In the genomic region with DNA sequence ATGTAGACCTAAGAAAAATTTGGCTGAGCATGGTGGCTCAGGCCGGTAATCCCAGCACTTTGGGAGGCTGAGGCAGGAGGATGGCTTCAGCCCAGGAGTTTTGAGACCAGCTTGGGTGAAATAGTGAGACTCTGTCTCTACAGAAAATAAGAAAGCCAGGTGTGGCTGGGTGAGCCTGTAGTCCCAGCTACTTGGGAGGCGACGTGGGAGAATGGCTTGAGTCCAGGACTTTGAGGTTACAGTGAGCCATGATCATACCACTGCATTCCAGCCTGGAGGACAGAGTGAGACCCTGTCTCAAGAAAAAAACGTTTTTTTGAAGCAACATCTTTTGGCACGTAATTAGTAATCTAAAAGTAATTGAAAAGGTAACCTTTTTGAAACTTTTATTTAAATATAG, we compare ENCODE assay signal across 19 cellular contexts.
DNase-seq lines count a peak whose midpoint lies in the region; ATAC-seq and TF ChIP-seq lines count a peak whose summit lies in the region.
"Had no signal": no experiment of that assay in that cellular context is flagged by ENCODE, and none has a peak within 500 bp of the region (broad histone marks: within the 10 kb centered on the region; RNA-seq: fewer than 3 reads in every experiment).

No MANE protein-coding gene starts in this region.

- H3K4me2 ChIP-seq in IMR-90 (ENCODE audit: low read depth, low read length), result no peak overlapping the region

- H4K5ac ChIP-seq in IMR-90 (ENCODE audit: low read depth, low read length), result no peak overlapping the region

- no CpG with 5 or more reads among the region's 5 CpGs for WGBS in IMR-90 (ENCODE audit: extremely low coverage in 2 of 2, insufficient read length in 1 of 2), 2 experiments

- H3K56ac ChIP-seq in IMR-90 (ENCODE audit: extremely low read depth, insufficient read depth, low read length), result no peak overlapping the region

- 0 out of 4 replicates have a peak overlapping the region, but pooled peaks of 1 of the 2 experiments have one; percentile 0 for H4K8ac ChIP-seq in IMR-90 (ENCODE audit: low read depth in 2 of 2, low read length in 2 of 2)

- H3K18ac ChIP-seq in IMR-90 (ENCODE audit: low read depth, low read length), result no peak overlapping the region

- H3K9me1 ChIP-seq in IMR-90 (ENCODE audit: insufficient read depth, low read length), result peaks cover 2% of the 10 kb centered on the region; the same call in 1 of the 2 replicates

- H3K23ac ChIP-seq in IMR-90 (ENCODE audit: low read depth, low read length), result no peak overlapping the region

- in situ Hi-C loops in IMR-90 (cut with MboI; ENCODE audit: low sequenced_read_pairs), result no loop called here

- no peak overlapping the region for H2BK20ac ChIP-seq in IMR-90 (ENCODE audit: low read depth, low read length)

- no peak for TF ChIP-seq RAD21 in IMR-90 (IDR thresholded peaks at IDR 0.05; ENCODE audit: low read length)

- H3K4me3 ChIP-seq in IMR-90 (ENCODE audit: insufficient read depth, low read depth, low read length) (no peak overlapping the region), ascending aorta (peak overlapping the region; percentile 3 to 12), thoracic aorta (no peak overlapping the region)
- H3K4me3 ChIP-seq: tibial nerve had no signal

- peak; percentile 56 for DNase-seq in IMR-90
- no peak for DNase-seq in ascending aorta (ENCODE audit: low spot score in 2 of 2)
- peak; percentile 81 for DNase-seq in glomerular visceral epithelial cell (ENCODE audit: extremely low spot score)
- DNase-seq in thoracic aorta (ENCODE audit: low spot score), result no peak
- no peak for DNase-seq in NCI-H128 (lab: John Stamatoyannopoulos, UW; ENCODE audit: unreplicated experiment)
- no peak for DNase-seq in stimulated activated naive CD8-positive, alpha-beta T cell treated with anti-CD3 and anti-CD28 coated beads, Interleukin-15, Interleukin-2, amounts not matched to agents 100 U/mL and 50 U/mL, for 24 hours
- DNase-seq in cerebellar cortex (ENCODE audit: low spot score), result no peak
- DNase-seq: activated CD4-positive, alpha-beta memory T cell treated with anti-CD3 and anti-CD28 coated beads, Interleukin-2, amount 10 ng/mL, durations not matched to agents 7 days and 5 days; activated naive CD8-positive, alpha-beta T cell treated with anti-CD3 and anti-CD28 coated beads, Interleukin-2, amount 10 ng/mL, durations not matched to agents 7 days and 5 days; activated T-cell treated with anti-CD3 and anti-CD28 coated beads, Interleukin-2, amount 50 U/mL, for 4 hours; H9; NCI-H1048; NCI-H748 treated with DMSO at 0.1 percent for 48 hours; stimulated activated CD4-positive, alpha-beta T cell treated with anti-CD3 and anti-CD28 coated beads, Interleukin-4, amount 100 ng/mL, for 1 hour; stimulated activated CD8-positive, alpha-beta memory T cell treated with anti-CD3 and anti-CD28 coated beads, Interleukin-4, amount 100 ng/mL, for 48 hours; WERI-Rb-1 had no signal

- H3K14ac ChIP-seq in IMR-90 (replicated peaks; ENCODE audit: low read depth, low read length), result peak overlapping the region; percentile 42

- peaks cover 20 to 46% of the 10 kb centered on the region in 2 experiments for H3K79me1 ChIP-seq in IMR-90 (ENCODE audit: low read depth in 1 of 2, low read length in 2 of 2)

- no peak overlapping the region for H2AK5ac ChIP-seq in IMR-90 (ENCODE audit: low read depth, low read length)

- intact Hi-C loops in IMR-90 (cut with micrococcal nuclease) (loop anchor here (5.0 kb wide), 2 partner anchors 42 to 67 kb away; no protein-coding TSS in a partner anchor), ascending aorta (cut with DNase I) (loop anchor here (2.0 to 5.0 kb wide), 3 partner anchors 42 to 71 kb away; a partner anchor contains a TSS)

- peak overlapping the region; percentile 21 for H2BK5ac ChIP-seq in IMR-90 (ENCODE audit: low read depth, low read length, poor library complexity, severe bottlenecking)

- no peak overlapping the region for H3K9ac ChIP-seq in IMR-90 (ENCODE audit: low read depth, low read length)

- H2BK15ac ChIP-seq in IMR-90 (ENCODE audit: low read depth, low read length), result no peak overlapping the region

- TF ChIP-seq POLR2A in IMR-90 (IDR thresholded peaks at IDR 0.05; ENCODE audit: low read depth, low read length), result no peak

- H3K27me3 ChIP-seq in IMR-90 (ENCODE audit: control insufficient read depth, insufficient read depth, low read length) (no peaks in the 10 kb centered on the region), ascending aorta (no peaks in the 10 kb centered on the region), thoracic aorta (replicated peaks; ENCODE audit: insufficient read depth) (no peaks in the 10 kb centered on the region)
- H3K27me3 ChIP-seq: tibial nerve had no signal

- dilution Hi-C loops in IMR-90 (cut with HindIII; ENCODE audit: low sequenced_read_pairs, unreplicated experiment), result no loop called here

- no peak overlapping the region for H4K91ac ChIP-seq in IMR-90 (ENCODE audit: insufficient read depth, low read depth, low read length)

- H2AK9ac ChIP-seq in IMR-90 (replicated peaks; ENCODE audit: low read depth, low read length, poor library complexity), result no peak overlapping the region

- H3K9me3 ChIP-seq in IMR-90 (ENCODE audit: control insufficient read depth, insufficient read depth, low read length), result no peaks in the 10 kb centered on the region
- H3K9me3 ChIP-seq in ascending aorta, result no peaks in the 10 kb centered on the region
- no peaks in the 10 kb centered on the region for H3K9me3 ChIP-seq in thoracic aorta
- H3K9me3 ChIP-seq: tibial nerve had no signal

- TF ChIP-seq CTCF in IMR-90 (conservative IDR thresholded peaks at IDR 0.05; ENCODE audit: low read depth, low read length) (no peak), ascending aorta (IDR thresholded peaks at IDR 0.05) (no peak), thoracic aorta (IDR thresholded peaks at IDR 0.05) (no peak)

- H3K36me3 ChIP-seq in IMR-90 (ENCODE audit: control insufficient read depth, insufficient read depth, low read length), result peaks cover 32% of the 10 kb centered on the region
- peaks cover 12 to 39% of the 10 kb centered on the region in 2 donors for H3K36me3 ChIP-seq in ascending aorta
- H3K36me3 ChIP-seq in thoracic aorta, result peaks cover 3% of the 10 kb centered on the region

- no peak overlapping the region for H2AFZ ChIP-seq in IMR-90 (replicated peaks; ENCODE audit: low read length, poor library complexity)

- H3K4me1 ChIP-seq in IMR-90 (ENCODE audit: control insufficient read depth, insufficient read depth, low read length) (peaks cover 16% of the 10 kb centered on the region), ascending aorta (peaks cover 0 to 51% of the 10 kb centered on the region in 2 donors), thoracic aorta (ENCODE audit: control insufficient read depth in 1 of 2, low read depth in 2 of 2) (peaks cover 32 to 73% of the 10 kb centered on the region in 2 donors)

- 0 out of 2 replicates have a peak overlapping the region, but pooled peaks have one; percentile 24 for H3K4ac ChIP-seq in IMR-90 (ENCODE audit: low read depth, low read length)

- H2BK120ac ChIP-seq in IMR-90 (ENCODE audit: low read depth, low read length), result no peak overlapping the region

- BruUV-seq in IMR-90 (replicated peaks; lab: Mats Ljungman, UMichigan), result no TSS peak

- H4K20me1 ChIP-seq in IMR-90 (ENCODE audit: insufficient read depth, low read length), result peaks cover 19% of the 10 kb centered on the region; the same call in 1 of the 2 replicates

- H3K27ac ChIP-seq in IMR-90 (ENCODE audit: insufficient read depth, low read length) (peak overlapping the region; percentile 15; the same call in 1 of the 2 replicates), ascending aorta (peak overlapping the region; percentile 72 to 76), thoracic aorta (peak overlapping the region; percentile 67 to 77)
- H3K27ac ChIP-seq: WERI-Rb-1 had no signal

- CTCF ChIA-PET in IMR-90 (lab: Yijun Ruan, JAX), result interaction anchor here (1.1 kb wide), 1 partner anchor 16 kb away, joined by 3 read pairs; no protein-coding TSS in a partner anchor

- POLR2A ChIA-PET in IMR-90 (lab: Charles Lee; ENCODE audit: unreplicated experiment), result no interaction called here

- ATAC-seq in IMR-90 (ENCODE audit: low read depth), result no peak
- ATAC-seq in thoracic aorta (ENCODE audit: insufficient number of reproducible peaks, low FRiP score, low read depth), result no peak
- no peak for ATAC-seq in stimulated activated naive CD8-positive, alpha-beta T cell treated with anti-CD3 and anti-CD28 coated beads, Interleukin-15, Interleukin-2, amounts not matched to agents 100 U/mL and 50 U/mL, for 24 hours
- ATAC-seq: activated T-cell treated with anti-CD3 and anti-CD28 coated beads, Interleukin-2, amount 50 U/mL, for 4 hours; Panc1; sciatic nerve had no signal

TF ChIP-seq in IMR-90, 13 proteins besides CTCF, POLR2A, EP300 and RAD21 (continues in another document):
- TF ChIP-seq MXI1 (IDR thresholded peaks at IDR 0.05; ENCODE audit: borderline replicate concordance, low read depth, low read length) (no peak), CEBPB (IDR thresholded peaks at IDR 0.05; ENCODE audit: low read depth, low read length) (no peak), CHD1 (IDR thresholded peaks at IDR 0.05; ENCODE audit: low read depth, low read length) (no peak), RCOR1 (IDR thresholded peaks at IDR 0.05; ENCODE audit: insufficient replicate concordance, low read length) (no peak), RFX5 (IDR thresholded peaks at IDR 0.05; ENCODE audit: low read depth, low read length) (no peak), SMC3 (IDR thresholded peaks at IDR 0.05; ENCODE audit: low read depth, low read length) (no peak), FOS (IDR thresholded peaks at IDR 0.05; ENCODE audit: low read depth, low read length) (no peak), NFE2L2 (IDR thresholded peaks at IDR 0.05; ENCODE audit: low read depth, low read length) (no peak), BHLHE40 (IDR thresholded peaks at IDR 0.05; ENCODE audit: low read depth, low read length) (no peak), MAZ (IDR thresholded peaks at IDR 0.05; ENCODE audit: borderline replicate concordance, low read depth, low read length) (no peak)
- TF ChIP-seq, protein P1, sequence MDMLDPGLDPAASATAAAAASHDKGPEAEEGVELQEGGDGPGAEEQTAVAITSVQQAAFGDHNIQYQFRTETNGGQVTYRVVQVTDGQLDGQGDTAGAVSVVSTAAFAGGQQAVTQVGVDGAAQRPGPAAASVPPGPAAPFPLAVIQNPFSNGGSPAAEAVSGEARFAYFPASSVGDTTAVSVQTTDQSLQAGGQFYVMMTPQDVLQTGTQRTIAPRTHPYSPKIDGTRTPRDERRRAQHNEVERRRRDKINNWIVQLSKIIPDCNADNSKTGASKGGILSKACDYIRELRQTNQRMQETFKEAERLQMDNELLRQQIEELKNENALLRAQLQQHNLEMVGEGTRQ (IDR thresholded peaks at IDR 0.05; ENCODE audit: low read depth, low read length), result no peak

Comparison
In these comparisons a context has a peak if more than half of its experiments do, and no peak if none do; other contexts are left out.
1. DNase-seq: peak in IMR-90 (single experiment) and glomerular visceral epithelial cell (single experiment); none in ascending aorta (0 of 2), thoracic aorta (single experiment), NCI-H128 (single experiment), stimulated activated naive CD8-positive, alpha-beta T cell treated with anti-CD3 and anti-CD28 coated beads, Interleukin-15, Interleukin-2, amounts not matched to agents 100 U/mL and 50 U/mL, for 24 hours (single experiment) and cerebellar cortex (single experiment).
2. H3K27ac ChIP-seq: peak in every context shown above with its lines; median percentile 74 in ascending aorta; 72 in thoracic aorta; 15 in IMR-90.
3. H3K4me3 ChIP-seq: peak in ascending aorta (2 of 2); none in IMR-90 (single experiment) and thoracic aorta (single experiment).